In genomic region chr13:112885782-112886268, GRCh38 we compare ENCODE assay signal across 1 cellular context.
TF ChIP-seq lines count a peak whose summit lies in the region.

No MANE protein-coding gene starts in this region.

TF ChIP-seq in HepG2, 621 proteins besides CTCF, POLR2A, EP300 and RAD21 (continued from another document and continues in another):
- TF ChIP-seq HNF1A (IDR thresholded peaks at IDR 0.05; ENCODE audit: low read depth), result no peak
- TF ChIP-seq HNF1A (CRISPR knock-in tag; IDR thresholded peaks at IDR 0.05; ENCODE audit: borderline replicate concordance), result peak; percentile 58; the same call in 1 of the 2 replicates
- peak; percentile 69; the same call in 1 of the 2 replicates for TF ChIP-seq TSC22D2 (CRISPR knock-in tag; IDR thresholded peaks at IDR 0.05; ENCODE audit: borderline replicate concordance)
- TF ChIP-seq SAP130 (CRISPR knock-in tag; IDR thresholded peaks at IDR 0.05; ENCODE audit: low read depth), result peak; percentile 58; the same call in 1 of the 2 replicates
- no peak for TF ChIP-seq ETV6 (CRISPR knock-in tag; conservative IDR thresholded peaks at IDR 0.05)
- TF ChIP-seq ZNF614 (CRISPR knock-in tag; IDR thresholded peaks at IDR 0.05; ENCODE audit: borderline replicate concordance), result no peak
- no peak for TF ChIP-seq WIZ (CRISPR knock-in tag; IDR thresholded peaks at IDR 0.05)
- no peak for TF ChIP-seq MED1 (CRISPR knock-in tag; IDR thresholded peaks at IDR 0.05)
- no peak for TF ChIP-seq BCL6 (CRISPR knock-in tag; IDR thresholded peaks at IDR 0.05)
- peak; percentile 81; the same call in 1 of the 2 replicates for TF ChIP-seq ZNF350 (CRISPR knock-in tag; IDR thresholded peaks at IDR 0.05; ENCODE audit: borderline replicate concordance, low read depth)
- no peak for TF ChIP-seq SIN3B (IDR thresholded peaks at IDR 0.05; ENCODE audit: low read length)
- no peak for TF ChIP-seq GATA4 (IDR thresholded peaks at IDR 0.05; ENCODE audit: borderline replicate concordance, low read depth)
- no peak for TF ChIP-seq CREM (IDR thresholded peaks at IDR 0.05)
- TF ChIP-seq CREM (CRISPR knock-in tag; IDR thresholded peaks at IDR 0.05), result no peak
- TF ChIP-seq SSRP1 (CRISPR knock-in tag; IDR thresholded peaks at IDR 0.05), result no peak
- no peak for TF ChIP-seq PLRG1 (conservative IDR thresholded peaks at IDR 0.05)
- TF ChIP-seq ZFX (CRISPR knock-in tag; IDR thresholded peaks at IDR 0.05; ENCODE audit: low read depth), result peak; percentile 79
- TF ChIP-seq MATR3 (CRISPR knock-in tag; IDR thresholded peaks at IDR 0.05), result no peak
- TF ChIP-seq MXD4 (CRISPR knock-in tag; IDR thresholded peaks at IDR 0.05), result no peak
- TF ChIP-seq PRDM10 (CRISPR knock-in tag; IDR thresholded peaks at IDR 0.05; ENCODE audit: low read depth), result no peak
- no peak for TF ChIP-seq FOXK1 (CRISPR knock-in tag; IDR thresholded peaks at IDR 0.05; ENCODE audit: borderline replicate concordance, low read depth)
- TF ChIP-seq TAF1 (CRISPR knock-in tag; IDR thresholded peaks at IDR 0.05), result peak; percentile 52; the same call in 1 of the 2 replicates
- TF ChIP-seq GATAD2A (CRISPR knock-in tag; IDR thresholded peaks at IDR 0.05), result peak; percentile 30; the same call in 1 of the 2 replicates
- TF ChIP-seq ZBTB7A (CRISPR knock-in tag; IDR thresholded peaks at IDR 0.05), result 0 out of 2 replicates have a peak, but pooled peaks have one; percentile 73
- no peak for TF ChIP-seq EED (CRISPR knock-in tag; IDR thresholded peaks at IDR 0.05)
- no peak for TF ChIP-seq ZFP41 (CRISPR knock-in tag; IDR thresholded peaks at IDR 0.05; ENCODE audit: borderline replicate concordance)
- TF ChIP-seq HOXA7 (CRISPR knock-in tag; IDR thresholded peaks at IDR 0.05), result no peak
- TF ChIP-seq KMT2A (CRISPR knock-in tag; IDR thresholded peaks at IDR 0.05), result 0 out of 2 replicates have a peak, but pooled peaks have one; percentile 32
- TF ChIP-seq ZMYM3 (CRISPR knock-in tag; IDR thresholded peaks at IDR 0.05), result 0 out of 2 replicates have a peak, but pooled peaks have one; percentile 23
- TF ChIP-seq ZNF709 (CRISPR knock-in tag; IDR thresholded peaks at IDR 0.05), result no peak
- TF ChIP-seq ZC3H4 (CRISPR knock-in tag; IDR thresholded peaks at IDR 0.05; ENCODE audit: borderline replicate concordance), result no peak
- TF ChIP-seq ZNF20 (CRISPR knock-in tag; IDR thresholded peaks at IDR 0.05), result no peak
- TF ChIP-seq HNRNPUL1 (IDR thresholded peaks at IDR 0.05; ENCODE audit: low read depth, low read length), result no peak
- no peak for TF ChIP-seq ZBED4 (CRISPR knock-in tag; IDR thresholded peaks at IDR 0.05; ENCODE audit: borderline replicate concordance)
- peak; percentile 63 for TF ChIP-seq PITX1 (CRISPR knock-in tag; IDR thresholded peaks at IDR 0.05)
- peak; percentile 27; the same call in 1 of the 2 replicates for TF ChIP-seq HDAC1 (CRISPR knock-in tag; IDR thresholded peaks at IDR 0.05)
- TF ChIP-seq MNT (IDR thresholded peaks at IDR 0.05), result no peak
- no peak for TF ChIP-seq ZNF530 (CRISPR knock-in tag; IDR thresholded peaks at IDR 0.05; ENCODE audit: low read depth)
- no peak for TF ChIP-seq ZEB1 (IDR thresholded peaks at IDR 0.05; ENCODE audit: insufficient replicate concordance, low read depth)
- TF ChIP-seq ZNF75D (CRISPR knock-in tag; IDR thresholded peaks at IDR 0.05; ENCODE audit: borderline replicate concordance), result no peak
- peak; percentile 80; the same call in 1 of the 2 replicates for TF ChIP-seq ZNF567 (CRISPR knock-in tag; IDR thresholded peaks at IDR 0.05; ENCODE audit: borderline replicate concordance)
- peak; percentile 63 for TF ChIP-seq ZBTB38 (CRISPR knock-in tag; IDR thresholded peaks at IDR 0.05)
- TF ChIP-seq ZNF549 (CRISPR knock-in tag; IDR thresholded peaks at IDR 0.05), result no peak
- peak; percentile 87 for TF ChIP-seq MYC (CRISPR knock-in tag; IDR thresholded peaks at IDR 0.05; ENCODE audit: borderline replicate concordance)
- TF ChIP-seq ESRRA (CRISPR knock-in tag; IDR thresholded peaks at IDR 0.05; ENCODE audit: low read depth), result no peak
- no peak for TF ChIP-seq AGO1 (IDR thresholded peaks at IDR 0.05; ENCODE audit: low read depth, low read length, poor library complexity, severe bottlenecking)
- TF ChIP-seq SRSF1 (optimal IDR thresholded peaks at IDR 0.05; ENCODE audit: low read depth, low read length), result peak; percentile 38
- no peak for TF ChIP-seq KDM1A (CRISPR knock-in tag; IDR thresholded peaks at IDR 0.05)
- TF ChIP-seq ZNF737 (CRISPR knock-in tag; IDR thresholded peaks at IDR 0.05; ENCODE audit: borderline replicate concordance), result no peak
- TF ChIP-seq TCF7 (IDR thresholded peaks at IDR 0.05; ENCODE audit: low read depth), result no peak
- TF ChIP-seq ZNF598 (CRISPR knock-in tag; IDR thresholded peaks at IDR 0.05; ENCODE audit: borderline replicate concordance), result no peak; the same call in 1 of the 2 replicates
- no peak for TF ChIP-seq ZNF576 (CRISPR knock-in tag; IDR thresholded peaks at IDR 0.05)
- no peak for TF ChIP-seq FOSL2 (CRISPR knock-in tag; IDR thresholded peaks at IDR 0.05)
- 0 out of 2 replicates have a peak, but pooled peaks have one; percentile 79 for TF ChIP-seq ZNF619 (CRISPR knock-in tag; IDR thresholded peaks at IDR 0.05)
- no peak for TF ChIP-seq ZKSCAN1 (IDR thresholded peaks at IDR 0.05; ENCODE audit: low read length)
- TF ChIP-seq ZNF263 (CRISPR knock-in tag; IDR thresholded peaks at IDR 0.05), result peak; percentile 62
- no peak for TF ChIP-seq ZNF446 (CRISPR knock-in tag; IDR thresholded peaks at IDR 0.05)
